Comparison of ENCODE assay signal across 17 cellular contexts in genomic region chr15:45891766-45892165, GRCh38.
A peak's percentile ranks its signal among the peaks of the same experiment; 100 is the strongest.
DNase-seq lines count a peak whose midpoint lies in the region; ATAC-seq and TF ChIP-seq lines count a peak whose summit lies in the region.
"Had no signal": no experiment of that assay in that cellular context is flagged by ENCODE, and none has a peak within 500 bp of the region (broad histone marks: within the 10 kb centered on the region; RNA-seq: fewer than 3 reads in every experiment).

No MANE protein-coding gene starts in this region.

- H3K27ac ChIP-seq in dorsolateral prefrontal cortex (peak overlapping the region in 7 of 59 donors; percentile 12 to 72 (median 47)), gastrocnemius medialis (peak overlapping the region; percentile 25 to 71 (median 56))

- DNase-seq in EH (ENCODE audit: low read depth): peak; percentile 66
- peak in 6 of 10 donors; percentile 9 to 64 (median 49) for DNase-seq in dorsolateral prefrontal cortex
- DNase-seq in left kidney (ENCODE audit: low read depth, low spot score): peak; percentile 3
- peak; percentile 7 to 35 for DNase-seq in gastrocnemius medialis
- no peak for DNase-seq in RPMI8226
- no peak for DNase-seq in BE2C
- DNase-seq in activated naive CD8-positive, alpha-beta T cell treated with anti-CD3 and anti-CD28 coated beads, Interleukin-2, amount 50 U/mL, for 24 hours: no peak
- DNase-seq in SKM-1 treated with dmso at 0.1 percent for 144 hours (lab: John Stamatoyannopoulos, UW; ENCODE audit: unreplicated experiment): no peak
- DNase-seq: activated CD4-positive, alpha-beta T cell treated with anti-CD3 and anti-CD28 coated beads for 1 hour; activated CD8-positive, alpha-beta memory T cell treated with anti-CD3 and anti-CD28 coated beads, Interleukin-2, amount 10 ng/mL, durations not matched to agents 7 days and 5 days; activated effector memory CD4-positive, alpha-beta T cell treated with Interleukin-2 at 50 U/mL for 16 hours; amniotic stem cell; endodermal cell; NCI-H1930; retina had no signal

- H3K27ac Mint-ChIP-seq in activated naive CD8-positive, alpha-beta T cell treated with anti-CD3 and anti-CD28 coated beads, Interleukin-2, amount 50 U/mL, for 24 hours: no peak overlapping the region
- H3K27ac Mint-ChIP-seq: activated CD8-positive, alpha-beta memory T cell treated with anti-CD3 and anti-CD28 coated beads, Interleukin-2, amount 10 ng/mL, durations not matched to agents 7 days and 5 days; endodermal cell; IgD-negative memory B cell had no signal

- H3K4me1 ChIP-seq in gastrocnemius medialis: no peaks in the 10 kb centered on the region
- H3K4me1 ChIP-seq in BE2C: no peaks in the 10 kb centered on the region

- H3K4me3 Mint-ChIP-seq in activated naive CD8-positive, alpha-beta T cell treated with anti-CD3 and anti-CD28 coated beads, Interleukin-2, amount 50 U/mL, for 24 hours: no peak overlapping the region
- H3K4me3 Mint-ChIP-seq: activated CD8-positive, alpha-beta memory T cell treated with anti-CD3 and anti-CD28 coated beads, Interleukin-2, amount 10 ng/mL, durations not matched to agents 7 days and 5 days; endodermal cell; IgD-negative memory B cell had no signal

- H3K4me3 ChIP-seq in dorsolateral prefrontal cortex (no peak overlapping the region), gastrocnemius medialis (no peak overlapping the region), BE2C (ENCODE audit: low read depth, low read length) (no peak overlapping the region)
- H3K4me3 ChIP-seq: lung had no signal

- TF ChIP-seq CTCF in dorsolateral prefrontal cortex (IDR thresholded peaks at IDR 0.05 in 54 of 56, conservative IDR thresholded peaks at IDR 0.05 in 2 of 56; ENCODE audit: low read depth in 1 of 56, partially characterized antibody in 56 of 56) (no peak), gastrocnemius medialis (IDR thresholded peaks at IDR 0.05 in 4 of 5, conservative IDR thresholded peaks at IDR 0.05 in 1 of 5) (no peak), BE2C (IDR thresholded peaks at IDR 0.05; ENCODE audit: low read depth, low read length) (no peak)

- ATAC-seq in gastrocnemius medialis: peak; percentile 85 to 87
- no peak for ATAC-seq in activated naive CD8-positive, alpha-beta T cell treated with anti-CD3 and anti-CD28 coated beads, Interleukin-2, amount 50 U/mL, for 24 hours
- ATAC-seq: activated CD8-positive, alpha-beta memory T cell treated with anti-CD3 and anti-CD28 coated beads, Interleukin-2, amount 10 ng/mL, durations not matched to agents 7 days and 5 days had no signal

- H3K36me3 Mint-ChIP-seq in activated naive CD8-positive, alpha-beta T cell treated with anti-CD3 and anti-CD28 coated beads, Interleukin-2, amount 50 U/mL, for 24 hours (ENCODE audit: low read depth): no peaks in the 10 kb centered on the region
- H3K36me3 Mint-ChIP-seq: activated CD8-positive, alpha-beta memory T cell treated with anti-CD3 and anti-CD28 coated beads, Interleukin-2, amount 10 ng/mL, durations not matched to agents 7 days and 5 days had no signal

- H3K9me3 ChIP-seq in gastrocnemius medialis (no peaks in the 10 kb centered on the region), BE2C (no peaks in the 10 kb centered on the region)

- TF ChIP-seq POLR2A in gastrocnemius medialis (IDR thresholded peaks at IDR 0.05): no peak

- intact Hi-C loops in dorsolateral prefrontal cortex (cut with DNase I): no loop called here
- intact Hi-C loops in gastrocnemius medialis (cut with DNase I; ENCODE audit: low total_unique reads): no loop called here

- no peaks in the 10 kb centered on the region for H3K9me3 Mint-ChIP-seq in activated naive CD8-positive, alpha-beta T cell treated with anti-CD3 and anti-CD28 coated beads, Interleukin-2, amount 50 U/mL, for 24 hours

- in situ Hi-C loops in gastrocnemius medialis (cut with MboI; ENCODE audit: low sequenced_read_pairs in 4 of 4): no loop called here

- H3K36me3 ChIP-seq in gastrocnemius medialis: no peaks in the 10 kb centered on the region
- no peaks in the 10 kb centered on the region for H3K36me3 ChIP-seq in BE2C

- H3K27me3 ChIP-seq in dorsolateral prefrontal cortex (no peaks in the 10 kb centered on the region), gastrocnemius medialis (no peaks in the 10 kb centered on the region), BE2C (no peaks in the 10 kb centered on the region)

- no peaks in the 10 kb centered on the region for H3K4me1 Mint-ChIP-seq in activated naive CD8-positive, alpha-beta T cell treated with anti-CD3 and anti-CD28 coated beads, Interleukin-2, amount 50 U/mL, for 24 hours
- H3K4me1 Mint-ChIP-seq: activated CD8-positive, alpha-beta memory T cell treated with anti-CD3 and anti-CD28 coated beads, Interleukin-2, amount 10 ng/mL, durations not matched to agents 7 days and 5 days; endodermal cell had no signal

- H3K27me3 Mint-ChIP-seq in activated naive CD8-positive, alpha-beta T cell treated with anti-CD3 and anti-CD28 coated beads, Interleukin-2, amount 50 U/mL, for 24 hours: no peaks in the 10 kb centered on the region
- H3K27me3 Mint-ChIP-seq: activated CD8-positive, alpha-beta memory T cell treated with anti-CD3 and anti-CD28 coated beads, Interleukin-2, amount 10 ng/mL, durations not matched to agents 7 days and 5 days had no signal

Comparison
In these comparisons a context has a peak if more than half of its experiments do, and no peak if none do; other contexts are left out.
1. DNase-seq: peak in EH (single experiment), dorsolateral prefrontal cortex (6 of 10), left kidney (single experiment) and gastrocnemius medialis (2 of 2); none in RPMI8226 (single experiment), BE2C (single experiment), activated naive CD8-positive, alpha-beta T cell treated with anti-CD3 and anti-CD28 coated beads, Interleukin-2, amount 50 U/mL, for 24 hours (single experiment) and SKM-1 treated with dmso at 0.1 percent for 144 hours (single experiment).